ENCODE assay signal across 25 cellular contexts in the genomic region with DNA sequence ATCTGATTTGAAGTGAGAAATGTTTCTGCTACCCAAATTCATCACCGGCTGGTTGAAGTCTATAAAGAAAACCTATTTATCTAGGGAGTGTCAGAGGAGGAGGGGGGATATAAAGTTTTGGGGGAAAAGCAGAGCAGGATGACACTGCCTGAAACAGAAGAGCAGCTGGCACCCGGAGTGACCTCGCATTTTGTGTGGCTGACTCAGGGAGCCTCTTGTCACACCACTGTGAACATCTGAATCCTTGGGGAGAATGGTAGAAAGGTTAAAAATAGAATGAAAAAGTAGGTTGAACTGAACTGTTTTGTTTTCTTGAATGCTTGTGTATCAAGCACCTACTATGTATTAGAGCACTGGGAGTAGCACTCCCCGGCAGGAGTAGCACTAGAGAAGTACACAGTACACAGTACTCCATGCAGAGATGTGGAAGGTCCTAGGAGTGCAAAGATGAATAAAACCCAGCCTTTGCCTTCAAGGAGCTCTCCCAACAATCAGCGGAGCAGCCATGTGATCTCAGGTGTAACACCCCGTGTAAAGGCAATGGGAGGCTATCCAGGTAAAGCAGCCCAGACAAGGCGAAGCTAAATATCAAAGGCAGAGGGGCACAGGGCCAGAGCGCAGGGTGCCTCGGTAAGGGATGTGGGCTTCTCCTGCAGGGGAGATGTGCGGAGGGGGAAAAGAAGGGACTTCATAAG. TPM values are rescaled to one million over a fixed set of nuclear protein-coding genes. Genes with fewer than 3 reads are reported as not detected.
DNase-seq lines count a peak whose midpoint lies in the region; ATAC-seq and TF ChIP-seq lines count a peak whose summit lies in the region.
"Had no signal": no experiment of that assay in that cellular context is flagged by ENCODE, and none has a peak within 500 bp of the region (broad histone marks: within the 10 kb centered on the region; RNA-seq: fewer than 3 reads in every experiment).

No MANE protein-coding gene starts in this region.

- intact Hi-C loops in thyroid gland (cut with DNase I), result no loop called here

- H4K8ac ChIP-seq in mesenchymal stem cell (ENCODE audit: low read length), result no peak overlapping the region

- WGBS in mesenchymal stem cell, result 91% methylated on average over 10 of the region's 10 CpGs
- 50 to 52% methylated on average over 10 of the region's 10 CpGs for WGBS in thyroid gland, 2 donors

- DNase-seq in activated CD8-positive, alpha-beta memory T cell treated with anti-CD3 and anti-CD28 coated beads for 24 hours, result peak; percentile 26
- DNase-seq in activated CD8-positive, alpha-beta memory T cell treated with anti-CD3 and anti-CD28 coated beads, Interleukin-2, amount 50 U/mL, for 48 hours, result no peak
- DNase-seq in LHCN-M2 (ENCODE audit: low read depth), result peak; percentile 8
- DNase-seq in mesenchymal stem cell, result no peak
- peak; percentile 56 to 62 for DNase-seq in thyroid gland
- no peak for DNase-seq in stimulated activated CD4-positive, alpha-beta T cell treated with anti-CD3 and anti-CD28 coated beads, Interleukin-4, amount 100 ng/mL, for 4 hours
- DNase-seq: 8988T; ACHN; AML-193; BE2C; CD4-positive, CD25-positive, alpha-beta regulatory T cell; DMS 273 treated with DMSO at 0.1 percent for 48 hours; DMS79; EL; GDM1; H9; HFFc6 had no signal

- no peak overlapping the region for H4K91ac ChIP-seq in mesenchymal stem cell (ENCODE audit: low read length)

- H3K79me1 ChIP-seq in mesenchymal stem cell (replicated peaks; ENCODE audit: low read length, poor library complexity, severe bottlenecking), result no peaks in the 10 kb centered on the region

- H2BK15ac ChIP-seq in mesenchymal stem cell (ENCODE audit: low read depth, poor library complexity, severe bottlenecking), result no peak overlapping the region

- TF ChIP-seq POLR2A in thyroid gland (IDR thresholded peaks at IDR 0.05), result no peak

- H3K4me1 ChIP-seq in mesenchymal stem cell (ENCODE audit: control insufficient read depth, insufficient read depth, low read depth, low read length) (no peaks in the 10 kb centered on the region), thyroid gland (peaks cover 0 to 10% of the 10 kb centered on the region in 2 donors)
- H3K4me1 ChIP-seq: A549, BE2C had no signal

- H3K18ac ChIP-seq in mesenchymal stem cell (ENCODE audit: low read depth in 1 of 2, low read length in 2 of 2), result no peak overlapping the region

- H3K9me3 ChIP-seq in mesenchymal stem cell (ENCODE audit: control insufficient read depth, low read length), result no peaks in the 10 kb centered on the region
- no peaks in the 10 kb centered on the region for H3K9me3 ChIP-seq in thyroid gland
- H3K9me3 ChIP-seq: A549, BE2C had no signal

- no peak overlapping the region for H2BK120ac ChIP-seq in mesenchymal stem cell (ENCODE audit: low read depth, low read length)

- no peak for TF ChIP-seq CTCF in thyroid gland (IDR thresholded peaks at IDR 0.05)

- peaks cover 38 to 81% of the 10 kb centered on the region in 2 experiments for H3K27me3 ChIP-seq in mesenchymal stem cell (ENCODE audit: control insufficient read depth in 1 of 2, insufficient read depth in 1 of 2, low read length in 2 of 2)
- H3K27me3 ChIP-seq in thyroid gland, result no peaks in the 10 kb centered on the region
- H3K27me3 ChIP-seq: BE2C had no signal

- H3K9ac ChIP-seq in mesenchymal stem cell (ENCODE audit: low read length), result no peak overlapping the region

- no peaks in the 10 kb centered on the region for H3K36me3 ChIP-seq in mesenchymal stem cell (ENCODE audit: control insufficient read depth in 1 of 2, insufficient read depth in 2 of 2, low read depth in 1 of 2, low read length in 2 of 2)
- H3K36me3 ChIP-seq in thyroid gland, result no peaks in the 10 kb centered on the region
- H3K36me3 ChIP-seq: BE2C had no signal

- peak overlapping the region; percentile 42 for H2AFZ ChIP-seq in mesenchymal stem cell (ENCODE audit: low read depth, low read length)
- H2AFZ ChIP-seq: GM23338 had no signal

- ATAC-seq in GM19351 (IDR thresholded peaks at IDR 0.05; ENCODE audit: unreplicated experiment) (no peak), HG02840 (IDR thresholded peaks at IDR 0.05; ENCODE audit: low FRiP score, unreplicated experiment) (no peak)
- ATAC-seq: A549; CD8-positive, alpha-beta T cell; GM12878; GM23338; HCT116 had no signal

- H3K4me2 ChIP-seq in mesenchymal stem cell (ENCODE audit: low read length, poor library complexity, severe bottlenecking), result no peak overlapping the region
- H3K4me2 ChIP-seq: A549, GM23338 had no signal

- H3K4ac ChIP-seq in mesenchymal stem cell (ENCODE audit: low read depth in 1 of 2, low read length in 2 of 2), result no peak overlapping the region

- H3K14ac ChIP-seq in mesenchymal stem cell (ENCODE audit: low read length in 2 of 2), result no peak overlapping the region

- H2BK12ac ChIP-seq in mesenchymal stem cell (ENCODE audit: low read length in 2 of 2), result no peak overlapping the region

- H3K4me3 ChIP-seq in mesenchymal stem cell (ENCODE audit: insufficient read depth in 1 of 2, low read depth in 1 of 2, low read length in 2 of 2) (no peak overlapping the region), thyroid gland (replicated peaks in 1 of 3) (no peak overlapping the region)
- H3K4me3 ChIP-seq: A549, GM12878, GM23338 had no signal

- no peak overlapping the region for H3K27ac ChIP-seq in mesenchymal stem cell (ENCODE audit: low read length, poor library complexity, severe bottlenecking)
- no peak overlapping the region for H3K27ac ChIP-seq in thyroid gland
- H3K27ac ChIP-seq: A549, C4-2B had no signal

- no peak overlapping the region for H2BK5ac ChIP-seq in mesenchymal stem cell (ENCODE audit: low read depth, low read length, poor library complexity, severe bottlenecking)

- H3K23ac ChIP-seq in mesenchymal stem cell (ENCODE audit: low read length in 2 of 2), result no peak overlapping the region

- no peak overlapping the region for H2AK5ac ChIP-seq in mesenchymal stem cell (ENCODE audit: low read length, severe bottlenecking)

RNA-seq across cellular contexts. Expression of gene CRTAC1, which starts 13.5 kb away (rescaled TPM):
- total RNA-seq in LHCN-M2 (2014; rRNA removed), result not detected in 2 replicates
- polyA plus RNA-seq in LHCN-M2 (2012), result not detected
- not detected for polyA plus RNA-seq in mesenchymal stem cell (2013, experiment 1 of 2)
- polyA plus RNA-seq in mesenchymal stem cell (2013, experiment 2 of 2), result not detected
- total RNA-seq in thyroid gland, result 1 to 10 TPM; 2.6 to 7.3 (median 3.7) TPM
- total RNA-seq: CD4-positive, CD25-positive, alpha-beta regulatory T cell; CD8-positive, alpha-beta T cell; HFFc6 had no signal
- polyA plus RNA-seq: CD4-positive, CD25-positive, alpha-beta regulatory T cell; GM12878 had no signal

Comparison
In these comparisons a context has a peak if more than half of its experiments do, and no peak if none do; other contexts are left out.
1. DNase-seq: peak in activated CD8-positive, alpha-beta memory T cell treated with anti-CD3 and anti-CD28 coated beads for 24 hours (single experiment), LHCN-M2 (single experiment) and thyroid gland (2 of 2); none in activated CD8-positive, alpha-beta memory T cell treated with anti-CD3 and anti-CD28 coated beads, Interleukin-2, amount 50 U/mL, for 48 hours (single experiment), mesenchymal stem cell (single experiment) and stimulated activated CD4-positive, alpha-beta T cell treated with anti-CD3 and anti-CD28 coated beads, Interleukin-4, amount 100 ng/mL, for 4 hours (0 of 2).